7 cellular contexts compared by ENCODE assay signal in genomic region chr17:63827002-63827800, GRCh38.
DNase-seq lines count a peak whose midpoint lies in the region; ATAC-seq and TF ChIP-seq lines count a peak whose summit lies in the region.

Gene FTSJ3, minus strand, starts transcription at chr17:63827663. Its CDS starts 761 bp downstream, at chr17:63826902.
Gene PSMC5, plus strand, starts transcription at chr17:63827431. Its CDS starts 60 bp downstream, at chr17:63827491.

- peak; percentile 49 for TF ChIP-seq CTCF in retinal pigment epithelial cell (conservative IDR thresholded peaks at IDR 0.05; ENCODE audit: low read depth, low read length)

- ATAC-seq in GM18508 (IDR thresholded peaks at IDR 0.05; ENCODE audit: insufficient read depth, unreplicated experiment): peak; percentile 46
- ATAC-seq in HG03025 (IDR thresholded peaks at IDR 0.05; ENCODE audit: low FRiP score, unreplicated experiment): peak; percentile 91

- peak; percentile 89 for DNase-seq in NCI-H2029 treated with DMSO at 0.1 percent for 48 hours (lab: John Stamatoyannopoulos, UW)
- DNase-seq in T-helper 9 cell: peak; percentile 91
- DNase-seq in astrocyte of the hippocampus (ENCODE audit: low read depth, low spot score): peak; percentile 98
- DNase-seq in hypothalamus (lab: John Stamatoyannopoulos, UW): peak; percentile 73 to 100 (median 93)
- peak; percentile 78 for DNase-seq in retinal pigment epithelial cell (ENCODE audit: low read depth)

- H3K4me3 ChIP-seq in retinal pigment epithelial cell (ENCODE audit: low read length): peak within 1 kb of the TSS; percentile 96

Comparison
In these comparisons a context has a peak if more than half of its experiments do, and no peak if none do; other contexts are left out.
1. Peak in every context shown above with its lines: DNase-seq, ATAC-seq and H3K4me3 ChIP-seq.